ENCODE assay signal across 19 cellular contexts in genomic region chr2:96082211-96083063, GRCh38. TPM values are rescaled to one million over a fixed set of nuclear protein-coding genes. Genes with fewer than 3 reads are reported as not detected.
DNase-seq lines count a peak whose midpoint lies in the region; ATAC-seq and TF ChIP-seq lines count a peak whose summit lies in the region.
"Had no signal": no experiment of that assay in that cellular context is flagged by ENCODE, and none has a peak within 500 bp of the region (broad histone marks: within the 10 kb centered on the region; RNA-seq: fewer than 3 reads in every experiment).

No MANE protein-coding gene starts in this region.

- no peak overlapping the region for H2AK5ac ChIP-seq in H9 (ENCODE audit: insufficient read length, low read length)

- H3K4ac ChIP-seq in H9 (ENCODE audit: low read depth, low read length): no peak overlapping the region

- H3K79me2 ChIP-seq in H9 (ENCODE audit: insufficient read depth, low read length): no peaks in the 10 kb centered on the region

- no peak overlapping the region for H3K56ac ChIP-seq in H9 (ENCODE audit: insufficient read length, low read depth, low read length)

- H3K9me3 Mint-ChIP-seq in H9: peaks cover 0 to 2% of the 10 kb centered on the region in 2 experiments; a peak in 3 of 5 replicates
- H3K9me3 Mint-ChIP-seq: activated CD4-positive, alpha-beta T cell treated with anti-CD3 and anti-CD28 coated beads, Interleukin-2, amount 10 ng/mL, durations not matched to agents 24 days and 14 days; activated naive CD4-positive, alpha-beta T cell treated with anti-CD3 and anti-CD28 coated beads, Interleukin-2, amount 50 U/mL, for 72 hours had no signal

- H3K14ac ChIP-seq in H9 (ENCODE audit: insufficient read depth, low read length): 0 out of 2 replicates have a peak overlapping the region, but pooled peaks have one; percentile 31

- H3K9ac ChIP-seq in H9 (ENCODE audit: extremely low read depth, insufficient read length, low read length): no peak overlapping the region

- no peak overlapping the region for H2BK5ac ChIP-seq in H9 (ENCODE audit: insufficient read length, low read length)

- no peaks in the 10 kb centered on the region for H3K36me3 ChIP-seq in esophagus muscularis mucosa
- no peaks in the 10 kb centered on the region for H3K36me3 ChIP-seq in transverse colon
- H3K36me3 ChIP-seq: suprapubic skin had no signal

- no peaks in the 10 kb centered on the region for H3K27me3 ChIP-seq in H9 (ENCODE audit: insufficient read depth, low read length)
- peaks cover 0 to 9% (median 0%) of the 10 kb centered on the region in 4 donors for H3K27me3 ChIP-seq in esophagus muscularis mucosa
- peaks cover 6% of the 10 kb centered on the region for H3K27me3 ChIP-seq in transverse colon
- H3K27me3 ChIP-seq: suprapubic skin had no signal

- H3K4me3 Mint-ChIP-seq in H9: no peak overlapping the region
- H3K4me3 Mint-ChIP-seq: activated CD4-positive, alpha-beta T cell treated with anti-CD3 and anti-CD28 coated beads, Interleukin-2, amount 10 ng/mL, durations not matched to agents 24 days and 14 days; memory B cell; nephron had no signal

- H2BK15ac ChIP-seq in H9 (ENCODE audit: low read depth, low read length): no peak overlapping the region

- H3K23me2 ChIP-seq in H9 (ENCODE audit: insufficient read length, low read depth, low read length, poor library complexity, severe bottlenecking): no peaks in the 10 kb centered on the region

- H3K79me1 ChIP-seq in H9 (ENCODE audit: insufficient read depth, low read depth, low read length, poor library complexity, severe bottlenecking): no peaks in the 10 kb centered on the region

- peaks cover 7% of the 10 kb centered on the region; the same call in 1 of the 2 replicates for H3K27me3 Mint-ChIP-seq in H9 (ENCODE audit: low read depth)

- H3K27ac ChIP-seq in H9 (ENCODE audit: insufficient read length, low read depth, low read length): no peak overlapping the region
- peak overlapping the region in 2 of 4 donors; percentile 26 to 45 for H3K27ac ChIP-seq in esophagus muscularis mucosa (replicated peaks in 1 of 4)
- H3K27ac ChIP-seq in transverse colon: no peak overlapping the region
- H3K27ac ChIP-seq: suprapubic skin had no signal

- H3K4me1 Mint-ChIP-seq in H9: no peaks in the 10 kb centered on the region
- H3K4me1 Mint-ChIP-seq: memory B cell had no signal

- H3T11ph ChIP-seq in H9 (ENCODE audit: low read length): no peak overlapping the region

- H3K4me1 ChIP-seq in H9 (ENCODE audit: insufficient read depth, low read length): no peaks in the 10 kb centered on the region
- H3K4me1 ChIP-seq in esophagus muscularis mucosa: peaks cover 7 to 23% (median 12%) of the 10 kb centered on the region in 4 donors
- no peaks in the 10 kb centered on the region for H3K4me1 ChIP-seq in transverse colon

- intact Hi-C loops in esophagus muscularis mucosa (cut with DNase I): no loop called here
- intact Hi-C loops in transverse colon (cut with DNase I; ENCODE audit: low total_unique reads): no loop called here

- no peak overlapping the region for H2BK20ac ChIP-seq in H9 (ENCODE audit: low read depth, low read length, poor library complexity, severe bottlenecking)

- no peak for TF ChIP-seq EP300 in esophagus muscularis mucosa (IDR thresholded peaks at IDR 0.05)
- no peak for TF ChIP-seq EP300 in transverse colon (IDR thresholded peaks at IDR 0.05; ENCODE audit: low read depth)

- TF ChIP-seq CTCF in H9 (conservative IDR thresholded peaks at IDR 0.05): no peak
- TF ChIP-seq CTCF in esophagus muscularis mucosa (IDR thresholded peaks at IDR 0.05): no peak
- TF ChIP-seq CTCF in transverse colon (IDR thresholded peaks at IDR 0.05): no peak

- H4K8ac ChIP-seq in H9 (replicated peaks; ENCODE audit: insufficient read length, low read depth, low read length): no peak overlapping the region

- no peaks in the 10 kb centered on the region for H3K9me3 ChIP-seq in H9 (ENCODE audit: control insufficient read depth, low read depth, low read length)
- H3K9me3 ChIP-seq in esophagus muscularis mucosa: peaks cover 0 to 7% (median 0%) of the 10 kb centered on the region in 4 donors
- no peaks in the 10 kb centered on the region for H3K9me3 ChIP-seq in transverse colon
- H3K9me3 ChIP-seq: suprapubic skin had no signal

- no peak overlapping the region for H4K5ac ChIP-seq in H9 (ENCODE audit: insufficient read length, low read depth, low read length)

- H3K36me3 Mint-ChIP-seq in H9 (ENCODE audit: insufficient read depth in 1 of 3, low read depth in 3 of 3): no peaks in the 10 kb centered on the region; a peak in 1 of 7 replicates
- H3K36me3 Mint-ChIP-seq: activated naive CD4-positive, alpha-beta T cell treated with anti-CD3 and anti-CD28 coated beads, Interleukin-2, amount 50 U/mL, for 72 hours had no signal

- H3K27ac Mint-ChIP-seq in H9: no peak overlapping the region
- H3K27ac Mint-ChIP-seq: activated CD4-positive, alpha-beta T cell treated with anti-CD3 and anti-CD28 coated beads, Interleukin-2, amount 10 ng/mL, durations not matched to agents 24 days and 14 days; activated naive CD4-positive, alpha-beta T cell treated with anti-CD3 and anti-CD28 coated beads, Interleukin-2, amount 50 U/mL, for 72 hours; memory B cell; nephron had no signal

- TF ChIP-seq POLR2A in esophagus muscularis mucosa (IDR thresholded peaks at IDR 0.05; ENCODE audit: low read depth) (no peak), transverse colon (IDR thresholded peaks at IDR 0.05) (no peak)

- no peak overlapping the region for H2BK120ac ChIP-seq in H9 (ENCODE audit: low read depth, low read length, poor library complexity, severe bottlenecking)

- no peak overlapping the region for H2BK12ac ChIP-seq in H9 (ENCODE audit: insufficient read length, low read depth, low read length)

- DNase-seq in AG20443 (ENCODE audit: low spot score): peak; percentile 4
- no peak for DNase-seq in H9
- DNase-seq in esophagus muscularis mucosa (ENCODE audit: extremely low spot score): peak; percentile 90
- DNase-seq in mesenteric fat pad (ENCODE audit: low spot score): peak; percentile 81
- no peak for DNase-seq in transverse colon
- DNase-seq in GF-D8 (lab: John Stamatoyannopoulos, UW): no peak
- DNase-seq: activated CD4-positive, alpha-beta T cell treated with anti-CD3 and anti-CD28 coated beads, Interleukin-2, amount 10 ng/mL, durations not matched to agents 24 days and 14 days; activated T-cell treated with anti-CD3 and anti-CD28 coated beads for 4 hours; DMS79 treated with DMSO at 0.1 percent for 48 hours; hippocampal formation; NCI-H2029; NCI-H446 treated with DMSO at 0.1 percent for 48 hours had no signal

- no peak overlapping the region for H3K23ac ChIP-seq in H9 (ENCODE audit: insufficient read length, low read depth, low read length)

- WGBS in H9 (ENCODE audit: extremely low coverage, insufficient read length, low lambda C conversion rate): no CpG with 5 or more reads among the region's 14 CpGs
- WGBS in esophagus muscularis mucosa: 81% methylated on average over 8 of the region's 14 CpGs
- 80 to 89% methylated on average over 2 to 14 of the region's 14 CpGs for WGBS in transverse colon (ENCODE audit: low coverage in 1 of 2), 2 donors

- H4K20me1 ChIP-seq in H9 (ENCODE audit: control insufficient read depth, insufficient read depth, insufficient read length): no peaks in the 10 kb centered on the region

- in situ Hi-C loops in transverse colon (cut with MboI; ENCODE audit: low pct_ligation_motif_present in 1 of 4, low pct_unique_long_range_greater_than_20kb in 1 of 4, low sequenced_read_pairs in 3 of 4): no loop called here

- H3K18ac ChIP-seq in H9 (ENCODE audit: insufficient read length, low read depth, low read length): no peak overlapping the region

- H4K91ac ChIP-seq in H9 (ENCODE audit: insufficient read length, low read depth, low read length): no peak overlapping the region

- H3K4me3 ChIP-seq in esophagus muscularis mucosa (no peak overlapping the region), transverse colon (no peak overlapping the region)
- H3K4me3 ChIP-seq: suprapubic skin had no signal

- H2AFZ ChIP-seq in H9 (ENCODE audit: low read length): no peak overlapping the region

- ATAC-seq in GM21576 (IDR thresholded peaks at IDR 0.05; ENCODE audit: unreplicated experiment): no peak
- no peak for ATAC-seq in GM21367 (IDR thresholded peaks at IDR 0.05; ENCODE audit: unreplicated experiment)
- ATAC-seq: activated naive CD4-positive, alpha-beta T cell treated with anti-CD3 and anti-CD28 coated beads, Interleukin-2, amount 50 U/mL, for 72 hours had no signal

- H3K4me2 ChIP-seq in H9 (ENCODE audit: insufficient read depth, insufficient read length, low read length): no peak overlapping the region

RNA-seq across cellular contexts. Expression of gene ADRA2B, which starts 33.9 kb away (rescaled TPM):
- 2.7 TPM in 2 replicates for total RNA-seq in H9 (2021)
- total RNA-seq in esophagus muscularis mucosa: 1 to 10 TPM; 2.1 to 6.0 (median 4.0) TPM
- 1.2 TPM for total RNA-seq in mesenteric fat pad
- total RNA-seq in transverse colon: under 1 TPM in 2 of 4 donors, not detected in 2; 0.27 to 0.32 TPM
- total RNA-seq: pulmonary artery endothelial cell had no signal

RNA-seq across cellular contexts. Expression of gene GPAT2, which starts 47.7 kb away (rescaled TPM):
- total RNA-seq in H9 (2021): 0.17 TPM in 1 of 2 replicates, not detected in the other
- 1 to 10 TPM; 4.2 to 10.0 (median 8.3) TPM for total RNA-seq in esophagus muscularis mucosa
- total RNA-seq in mesenteric fat pad: 9.0 TPM
- total RNA-seq in transverse colon: 1 to 10 TPM; 1.4 to 3.7 (median 2.7) TPM

RNA-seq across cellular contexts. Expression of gene ASTL, which starts 55.9 kb away (rescaled TPM):
- 0.72 and 0.81 TPM in 2 replicates for total RNA-seq in H9 (2021)
- total RNA-seq in esophagus muscularis mucosa: not detected
- not detected for total RNA-seq in mesenteric fat pad
- under 1 TPM in 1 of 4 donors, not detected in 3; 0.95 TPM for total RNA-seq in transverse colon
- total RNA-seq: pulmonary artery endothelial cell had no signal

Comparison
In these comparisons a context has a peak if more than half of its experiments do, and no peak if none do; other contexts are left out.
1. DNase-seq: peak in AG20443 (single experiment), esophagus muscularis mucosa (single experiment) and mesenteric fat pad (single experiment); none in H9 (single experiment), transverse colon (single experiment) and GF-D8 (single experiment).